8 cellular contexts compared by ENCODE assay signal in the genomic region with DNA sequence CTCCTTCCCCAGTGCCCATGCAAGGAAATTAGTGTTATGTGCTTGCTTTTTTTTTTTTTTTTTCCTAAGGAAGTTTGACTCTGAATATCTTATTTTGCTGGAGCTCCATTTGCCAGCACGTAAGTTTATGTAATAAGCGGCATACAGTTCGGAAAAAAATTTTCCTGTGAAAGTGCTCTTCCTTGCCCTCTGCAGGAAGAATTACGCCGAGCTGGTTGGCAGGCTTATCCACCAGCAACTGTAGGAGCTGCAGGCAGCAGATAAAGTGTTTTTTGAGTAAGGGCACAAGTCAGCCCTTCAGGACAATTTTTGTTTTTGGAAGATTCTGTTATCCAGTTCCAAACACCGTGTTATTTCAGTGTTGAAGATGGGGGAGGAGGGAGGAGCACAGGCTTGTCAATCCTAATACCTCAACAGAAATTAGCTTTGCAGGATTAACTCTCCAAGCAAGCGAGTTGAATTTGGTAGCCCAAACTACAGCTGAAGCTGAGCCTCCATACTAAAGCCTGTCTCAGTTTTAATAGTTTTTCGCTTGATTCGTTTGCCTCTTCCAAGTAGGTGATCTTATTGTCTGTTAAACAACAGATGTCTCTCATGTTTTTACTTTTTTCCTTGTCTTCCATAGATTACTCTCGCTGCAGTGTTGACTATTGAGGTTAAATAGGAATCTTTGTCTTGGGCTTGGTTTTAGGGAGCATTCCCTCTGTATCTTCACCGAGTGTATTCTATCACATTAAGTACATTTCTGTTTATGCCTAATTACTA. TPM values are rescaled to one million over a fixed set of nuclear protein-coding genes. Genes with fewer than 3 reads are reported as not detected.
DNase-seq lines count a peak whose midpoint lies in the region; FAIRE-seq and TF ChIP-seq lines count a peak whose summit lies in the region.

No MANE protein-coding gene starts in this region.

- no TSS peak for BruUV-seq in endothelial cell of umbilical vein (replicated peaks; lab: Mats Ljungman, UMichigan)

- no peak for TF ChIP-seq EP300 in tibial nerve (IDR thresholded peaks at IDR 0.05)

- H3K9me1 ChIP-seq in endothelial cell of umbilical vein (replicated peaks; ENCODE audit: control insufficient read depth, extremely low read depth, insufficient read depth, low read length) = no peaks in the 10 kb centered on the region

- no peak for TF ChIP-seq POLR2A in endothelial cell of umbilical vein (IDR thresholded peaks at IDR 0.05; ENCODE audit: low read depth, low read length)
- TF ChIP-seq POLR2A in tibial nerve (IDR thresholded peaks at IDR 0.05) = no peak

- H4K8ac ChIP-seq in mesenchymal stem cell (ENCODE audit: low read length) = no peak overlapping the region

- H2BK120ac ChIP-seq in mesenchymal stem cell (ENCODE audit: low read depth, low read length) = no peak overlapping the region

- peak overlapping the region; percentile 84 for H2AFZ ChIP-seq in endothelial cell of umbilical vein (ENCODE audit: low read depth, low read length)
- H2AFZ ChIP-seq in mesenchymal stem cell (ENCODE audit: low read depth, low read length) = peak overlapping the region; percentile 42

- peak; percentile 38 for FAIRE-seq in endothelial cell of umbilical vein (lab: Jason Lieb, UNC)

- peak overlapping the region; percentile 83 for H3K4me2 ChIP-seq in endothelial cell of umbilical vein (ENCODE audit: insufficient read depth, low read length)
- peak overlapping the region; percentile 95 for H3K4me2 ChIP-seq in mesenchymal stem cell (ENCODE audit: low read length, poor library complexity, severe bottlenecking)

- peak; percentile 28 to 42 for TF ChIP-seq CTCF in endothelial cell of umbilical vein (IDR thresholded peaks at IDR 0.05; ENCODE audit: extremely low read depth in 1 of 2, insufficient read depth in 1 of 2, low read depth in 1 of 2, low read length in 2 of 2)
- TF ChIP-seq CTCF in tibial nerve (IDR thresholded peaks at IDR 0.05) = peak; percentile 8 to 50 (median 42)

- no peak overlapping the region for H2BK5ac ChIP-seq in mesenchymal stem cell (ENCODE audit: low read depth, low read length, poor library complexity, severe bottlenecking)

- H3K23ac ChIP-seq in mesenchymal stem cell (ENCODE audit: low read length in 2 of 2) = no peak overlapping the region

- H3K14ac ChIP-seq in mesenchymal stem cell (ENCODE audit: low read length in 2 of 2) = no peak overlapping the region

- H3K9me3 ChIP-seq in endothelial cell of umbilical vein (replicated peaks; ENCODE audit: control insufficient read depth, insufficient read depth, low read length) (no peaks in the 10 kb centered on the region), mesenchymal stem cell (ENCODE audit: control insufficient read depth, low read length) (no peaks in the 10 kb centered on the region), tibial nerve (no peaks in the 10 kb centered on the region)

- H3K27me3 ChIP-seq in endothelial cell of umbilical vein (ENCODE audit: control insufficient read depth in 2 of 2, insufficient read depth in 2 of 2, low read length in 2 of 2) = peaks cover 17 to 50% of the 10 kb centered on the region in 2 experiments
- H3K27me3 ChIP-seq in mesenchymal stem cell (ENCODE audit: control insufficient read depth in 1 of 2, insufficient read depth in 1 of 2, low read length in 2 of 2) = peaks cover 9 to 15% of the 10 kb centered on the region in 2 experiments
- H3K27me3 ChIP-seq in tibial nerve = no peaks in the 10 kb centered on the region

- WGBS in mesenchymal stem cell = 27% methylated on average over 7 of the region's 11 CpGs
- WGBS in tibial nerve, 2 donors = 19 to 21% methylated on average over 11 of the region's 11 CpGs

- no peaks in the 10 kb centered on the region for H3K79me1 ChIP-seq in mesenchymal stem cell (replicated peaks; ENCODE audit: low read length, poor library complexity, severe bottlenecking)

- H3K27ac ChIP-seq in endothelial cell of umbilical vein (ENCODE audit: insufficient read depth, low read depth, low read length) (no peak overlapping the region), mesenchymal stem cell (ENCODE audit: low read length, poor library complexity, severe bottlenecking) (no peak overlapping the region), tibial nerve (peak overlapping the region in 3 of 4 donors; percentile 64 to 87 (median 85))

- H3K18ac ChIP-seq in mesenchymal stem cell (ENCODE audit: low read depth in 1 of 2, low read length in 2 of 2) = no peak overlapping the region

- no peak overlapping the region for H4K91ac ChIP-seq in mesenchymal stem cell (ENCODE audit: low read length)

- CTCF ChIA-PET in endothelial cell of umbilical vein (lab: Charles Lee) = interaction anchor here (0.6 to 6.2 kb wide), 23 partner anchors 10 to 673 kb away, joined by 3 to 95 read pairs (median 4); a partner anchor contains a TSS

- no peak overlapping the region for H3K4ac ChIP-seq in mesenchymal stem cell (ENCODE audit: low read depth in 1 of 2, low read length in 2 of 2)

- H3K79me2 ChIP-seq in endothelial cell of umbilical vein (ENCODE audit: control insufficient read depth, insufficient read depth, low read length) = no peaks in the 10 kb centered on the region

- H3K9ac ChIP-seq in endothelial cell of umbilical vein (replicated peaks; ENCODE audit: extremely low read depth, insufficient read depth, low read length) = no peak overlapping the region
- H3K9ac ChIP-seq in mesenchymal stem cell (ENCODE audit: low read length) = peak overlapping the region; percentile 37

- H3K4me1 ChIP-seq in endothelial cell of umbilical vein (ENCODE audit: control insufficient read depth, extremely low read depth, insufficient read depth, low read length) (peaks cover 9% of the 10 kb centered on the region), mesenchymal stem cell (ENCODE audit: control insufficient read depth, insufficient read depth, low read depth, low read length) (peaks cover 11% of the 10 kb centered on the region), tibial nerve (peaks cover 0 to 24% (median 0%) of the 10 kb centered on the region in 4 donors)

- H3K4me3 ChIP-seq in endothelial cell of umbilical vein (replicated peaks in 1 of 3; ENCODE audit: insufficient read depth in 1 of 3, low read depth in 1 of 3, low read length in 3 of 3) = peak overlapping the region in 2 of 3 experiments; percentile 30 to 39
- H3K4me3 ChIP-seq in mesenchymal stem cell (ENCODE audit: insufficient read depth in 1 of 2, low read depth in 1 of 2, low read length in 2 of 2) = peak overlapping the region; percentile 45 to 90
- peak overlapping the region; percentile 55 to 94 (median 63) for H3K4me3 ChIP-seq in tibial nerve

- no peak overlapping the region for H2BK15ac ChIP-seq in mesenchymal stem cell (ENCODE audit: low read depth, poor library complexity, severe bottlenecking)

- no peak overlapping the region for H2AK5ac ChIP-seq in mesenchymal stem cell (ENCODE audit: low read length, severe bottlenecking)

- intact Hi-C loops in endothelial cell of umbilical vein (cut with micrococcal nuclease) = no loop called here

- dilution Hi-C loops in endothelial cell of umbilical vein (cut with MboI; ENCODE audit: extremely low pct_ligation_motif_present, low sequenced_read_pairs) = no loop called here

- no peaks in the 10 kb centered on the region for H3K36me3 ChIP-seq in endothelial cell of umbilical vein (ENCODE audit: control insufficient read depth in 2 of 2, extremely low read depth in 1 of 2, insufficient read depth in 2 of 2, low read length in 2 of 2)
- H3K36me3 ChIP-seq in mesenchymal stem cell (ENCODE audit: control insufficient read depth in 1 of 2, insufficient read depth in 2 of 2, low read depth in 1 of 2, low read length in 2 of 2) = no peaks in the 10 kb centered on the region
- no peaks in the 10 kb centered on the region for H3K36me3 ChIP-seq in tibial nerve

- no peak overlapping the region for H2BK12ac ChIP-seq in mesenchymal stem cell (ENCODE audit: low read length in 2 of 2)

- peaks cover 4% of the 10 kb centered on the region for H4K20me1 ChIP-seq in endothelial cell of umbilical vein (replicated peaks; ENCODE audit: control insufficient read depth, extremely low read depth, insufficient read depth, low read length)

- POLR2A ChIA-PET in endothelial cell of umbilical vein (lab: Charles Lee) = interaction anchor here (0.7 kb wide), 2 partner anchors 33 to 268 kb away, joined by 3 to 7 read pairs; a partner anchor contains a TSS

- DNase-seq in SKM-1 treated with dmso at 0.1 percent for 144 hours (lab: John Stamatoyannopoulos, UW; ENCODE audit: unreplicated experiment) (peak; percentile 37), SKM-1 (lab: John Stamatoyannopoulos, UW; ENCODE audit: unreplicated experiment) (no peak), MV-4-11 (lab: John Stamatoyannopoulos, UW) (peak; percentile 43), SW 1271 (lab: John Stamatoyannopoulos, UW) (peak; percentile 79 to 89), endothelial cell of umbilical vein (ENCODE audit: low read depth, low spot score) (peak; percentile 61), mesenchymal stem cell (peak; percentile 54), tibial nerve (ENCODE audit: low spot score in 2 of 2) (peak; percentile 42 to 43)
- no peak for DNase-seq in stimulated activated CD4-positive, alpha-beta T cell treated with anti-CD3 and anti-CD28 coated beads, Interleukin-2, amount 100 ng/mL, for 48 hours

RNA-seq across cellular contexts. Expression of a gene that starts 1.1 kb away (rescaled TPM):
- 15.0 and 20.4 TPM in 2 replicates for total RNA-seq in endothelial cell of umbilical vein
- 5.3 TPM in 2 replicates for polyA plus RNA-seq in endothelial cell of umbilical vein
- polyA plus RNA-seq in endothelial cell of umbilical vein (2011; cell fraction: cytosol; rRNA removed) = 4.1 and 5.0 TPM in 2 replicates
- polyA plus RNA-seq in endothelial cell of umbilical vein (2011; cell fraction: nucleus; rRNA removed) = 5.8 and 8.0 TPM in 2 replicates
- 22.4 and 39.9 TPM in 2 replicates for polyA plus RNA-seq in endothelial cell of umbilical vein (2012)
- polyA minus RNA-seq in endothelial cell of umbilical vein = 5.8 and 7.8 TPM in 2 replicates
- 69.5 TPM for polyA minus RNA-seq in endothelial cell of umbilical vein (2011; cell fraction: cytosol; rRNA and poly(A)+ RNA removed)
- 4.9 and 5.9 TPM in 2 replicates for polyA minus RNA-seq in endothelial cell of umbilical vein (2011; cell fraction: nucleus; rRNA and poly(A)+ RNA removed)
- 34.2 TPM for polyA plus RNA-seq in mesenchymal stem cell (2013, experiment 1 of 2)
- 31.5 TPM for polyA plus RNA-seq in mesenchymal stem cell (2013, experiment 2 of 2)
- 100 to 1,000 TPM in 2 of 4 donors, 10 to 100 TPM in 2; 63.2 to 139 (median 98.1) TPM for total RNA-seq in tibial nerve

RNA-seq across cellular contexts. Expression of a gene that starts 32.7 kb away (rescaled TPM):
- total RNA-seq in endothelial cell of umbilical vein (25.3 and 27.1 TPM in 2 replicates), tibial nerve (10 to 100 TPM; 23.4 to 39.8 (median 30.1) TPM)
- polyA plus RNA-seq in endothelial cell of umbilical vein = 10.0 and 10.6 TPM in 2 replicates
- polyA plus RNA-seq in endothelial cell of umbilical vein (2011; cell fraction: cytosol; rRNA removed) = 10.7 and 11.3 TPM in 2 replicates
- polyA plus RNA-seq in endothelial cell of umbilical vein (2011; cell fraction: nucleus; rRNA removed) = 30.4 and 35.7 TPM in 2 replicates
- 14.9 and 15.7 TPM in 2 replicates for polyA plus RNA-seq in endothelial cell of umbilical vein (2012)
- polyA minus RNA-seq in endothelial cell of umbilical vein = 40.9 and 65.5 TPM in 2 replicates
- 19.5 TPM for polyA minus RNA-seq in endothelial cell of umbilical vein (2011; cell fraction: cytosol; rRNA and poly(A)+ RNA removed)
- 37.4 and 55.9 TPM in 2 replicates for polyA minus RNA-seq in endothelial cell of umbilical vein (2011; cell fraction: nucleus; rRNA and poly(A)+ RNA removed)
- 11.9 TPM for polyA plus RNA-seq in mesenchymal stem cell (2013, experiment 1 of 2)
- 12.0 TPM for polyA plus RNA-seq in mesenchymal stem cell (2013, experiment 2 of 2)

Comparison
In these comparisons a context has a peak if more than half of its experiments do, and no peak if none do; other contexts are left out.
1. DNase-seq: peak in SKM-1 treated with dmso at 0.1 percent for 144 hours (single experiment), MV-4-11 (single experiment), SW 1271 (2 of 2), endothelial cell of umbilical vein (single experiment), mesenchymal stem cell (single experiment) and tibial nerve (2 of 2); none in SKM-1 (single experiment) and stimulated activated CD4-positive, alpha-beta T cell treated with anti-CD3 and anti-CD28 coated beads, Interleukin-2, amount 100 ng/mL, for 48 hours (0 of 2).
2. H3K27ac ChIP-seq: peak in tibial nerve (3 of 4); none in endothelial cell of umbilical vein (single experiment) and mesenchymal stem cell (single experiment).
3. Peak in every context shown above with its lines, with median percentiles within 50 percentile points of each other: H3K4me3 ChIP-seq.